Comparison of ENCODE assay signal across 14 cellular contexts in the genomic region with DNA sequence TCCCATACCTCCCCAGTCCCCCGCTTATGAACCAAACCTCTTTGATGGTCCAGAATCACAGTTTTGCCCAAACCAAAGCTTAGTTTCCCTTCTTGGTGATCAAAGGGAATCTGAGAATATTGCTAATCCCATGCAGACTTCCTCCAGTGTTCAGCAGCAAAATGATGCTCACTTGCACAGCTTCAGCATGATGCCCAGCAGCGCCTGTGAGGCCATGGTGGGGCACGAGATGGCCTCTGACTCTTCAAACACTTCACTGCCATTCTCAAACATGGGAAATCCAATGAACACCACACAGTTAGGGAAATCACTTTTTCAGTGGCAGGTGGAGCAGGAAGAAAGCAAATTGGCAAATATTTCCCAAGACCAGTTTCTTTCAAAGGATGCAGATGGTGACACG. TPM values are rescaled to one million over a fixed set of nuclear protein-coding genes. Genes with fewer than 3 reads are reported as not detected.
DNase-seq lines count a peak whose midpoint lies in the region; ATAC-seq and TF ChIP-seq lines count a peak whose summit lies in the region.
"Had no signal": no experiment of that assay in that cellular context is flagged by ENCODE, and none has a peak within 500 bp of the region (broad histone marks: within the 10 kb centered on the region; RNA-seq: fewer than 3 reads in every experiment).

No MANE protein-coding gene starts in this region.

- H3K4me3 Mint-ChIP-seq in activated CD8-positive, alpha-beta memory T cell treated with anti-CD3 and anti-CD28 coated beads, Interleukin-2, amount 10 ng/mL, durations not matched to agents 7 days and 5 days, result peak overlapping the region; percentile 9
- H3K4me3 Mint-ChIP-seq in activated CD8-positive, alpha-beta T cell treated with anti-CD3 and anti-CD28 coated beads for 36 hours, result peak overlapping the region; percentile 87
- H3K4me3 Mint-ChIP-seq in immature natural killer cell, result no peak overlapping the region
- peak overlapping the region; percentile 84 to 90 for H3K4me3 Mint-ChIP-seq in stimulated activated naive CD8-positive, alpha-beta T cell treated with anti-CD3 and anti-CD28 coated beads, Interleukin-15, amount 100 ng/mL, for 72 hours
- no peak overlapping the region for H3K4me3 Mint-ChIP-seq in endodermal cell

- no peaks in the 10 kb centered on the region for H3K27me3 Mint-ChIP-seq in activated CD8-positive, alpha-beta memory T cell treated with anti-CD3 and anti-CD28 coated beads, Interleukin-2, amount 10 ng/mL, durations not matched to agents 7 days and 5 days
- H3K27me3 Mint-ChIP-seq in activated CD8-positive, alpha-beta T cell treated with anti-CD3 and anti-CD28 coated beads for 36 hours, result no peaks in the 10 kb centered on the region
- H3K27me3 Mint-ChIP-seq in immature natural killer cell (ENCODE audit: low read depth in 3 of 3), result peaks cover 6 to 20% (median 7%) of the 10 kb centered on the region in 3 donors
- H3K27me3 Mint-ChIP-seq in stimulated activated naive CD8-positive, alpha-beta T cell treated with anti-CD3 and anti-CD28 coated beads, Interleukin-15, amount 100 ng/mL, for 72 hours, result no peaks in the 10 kb centered on the region
- H3K27me3 Mint-ChIP-seq in endodermal cell (ENCODE audit: insufficient read depth), result no peaks in the 10 kb centered on the region

- peaks cover 54% of the 10 kb centered on the region for H3K4me1 Mint-ChIP-seq in activated CD8-positive, alpha-beta memory T cell treated with anti-CD3 and anti-CD28 coated beads, Interleukin-2, amount 10 ng/mL, durations not matched to agents 7 days and 5 days
- peaks cover 70% of the 10 kb centered on the region for H3K4me1 Mint-ChIP-seq in activated CD8-positive, alpha-beta T cell treated with anti-CD3 and anti-CD28 coated beads for 36 hours (ENCODE audit: low read depth)
- H3K4me1 Mint-ChIP-seq in immature natural killer cell (peaks cover 33 to 38% of the 10 kb centered on the region in 2 donors), endodermal cell (peaks cover 15% of the 10 kb centered on the region)
- peaks cover 75% of the 10 kb centered on the region for H3K4me1 Mint-ChIP-seq in stimulated activated naive CD8-positive, alpha-beta T cell treated with anti-CD3 and anti-CD28 coated beads, Interleukin-15, amount 100 ng/mL, for 72 hours

- H3K27ac ChIP-seq in endodermal cell (ENCODE audit: low read depth, low read length), result no peak overlapping the region

- TF ChIP-seq CTCF in activated CD8-positive, alpha-beta T cell treated with anti-CD3 and anti-CD28 coated beads for 36 hours (IDR thresholded peaks at IDR 0.05), result no peak
- no peak for TF ChIP-seq CTCF in endodermal cell (conservative IDR thresholded peaks at IDR 0.05)

- ATAC-seq in activated CD8-positive, alpha-beta memory T cell treated with anti-CD3 and anti-CD28 coated beads, Interleukin-2, amount 10 ng/mL, durations not matched to agents 7 days and 5 days, result no peak
- no peak for ATAC-seq in activated CD8-positive, alpha-beta T cell treated with anti-CD3 and anti-CD28 coated beads for 36 hours
- ATAC-seq in stimulated activated naive CD8-positive, alpha-beta T cell treated with anti-CD3 and anti-CD28 coated beads, Interleukin-15, amount 100 ng/mL, for 72 hours, result no peak
- ATAC-seq in GM19452 (IDR thresholded peaks at IDR 0.05; ENCODE audit: unreplicated experiment) (no peak), HG02763 (IDR thresholded peaks at IDR 0.05; ENCODE audit: unreplicated experiment) (no peak)
- ATAC-seq: K562 had no signal

- H3K27me3 ChIP-seq in endodermal cell (ENCODE audit: control insufficient read depth, insufficient read depth, low read length, poor library complexity, severe bottlenecking), result no peaks in the 10 kb centered on the region

- no peak for DNase-seq in activated CD8-positive, alpha-beta memory T cell treated with anti-CD3 and anti-CD28 coated beads, Interleukin-2, amount 10 ng/mL, durations not matched to agents 7 days and 5 days
- DNase-seq in activated CD8-positive, alpha-beta memory T cell treated with anti-CD3 and anti-CD28 coated beads, Interleukin-2, amount 50 U/mL, for 48 hours, result no peak
- no peak for DNase-seq in activated CD8-positive, alpha-beta T cell treated with anti-CD3 and anti-CD28 coated beads for 36 hours
- DNase-seq in immature natural killer cell (no peak), endodermal cell (no peak)
- no peak for DNase-seq in stimulated activated naive CD8-positive, alpha-beta T cell treated with anti-CD3 and anti-CD28 coated beads, Interleukin-15, amount 100 ng/mL, for 72 hours
- DNase-seq: activated gamma-delta T cell; effector CD8-positive, alpha-beta T cell; NCI-H2081; stimulated activated CD4-positive, alpha-beta T cell treated with anti-CD3 and anti-CD28 coated beads, Interleukin-12 subunit alpha, Interleukin-12 subunit beta, amount 100 ng/mL, for 4 hours; stimulated activated CD8-positive, alpha-beta memory T cell treated with anti-CD3 and anti-CD28 coated beads, Interleukin-4, amount 100 ng/mL, for 48 hours had no signal

- H3K27ac Mint-ChIP-seq in activated CD8-positive, alpha-beta memory T cell treated with anti-CD3 and anti-CD28 coated beads, Interleukin-2, amount 10 ng/mL, durations not matched to agents 7 days and 5 days, result peak overlapping the region; percentile 31
- peak overlapping the region; percentile 96 for H3K27ac Mint-ChIP-seq in activated CD8-positive, alpha-beta T cell treated with anti-CD3 and anti-CD28 coated beads for 36 hours
- peak overlapping the region in 5 of 6 donors; percentile 40 to 52 (median 44) for H3K27ac Mint-ChIP-seq in immature natural killer cell
- peak overlapping the region; percentile 14 to 37 for H3K27ac Mint-ChIP-seq in stimulated activated naive CD8-positive, alpha-beta T cell treated with anti-CD3 and anti-CD28 coated beads, Interleukin-15, amount 100 ng/mL, for 72 hours
- no peak overlapping the region for H3K27ac Mint-ChIP-seq in endodermal cell

- H3K4me3 ChIP-seq in endodermal cell (ENCODE audit: low read length), result no peak overlapping the region
- H3K4me3 ChIP-seq: K562 had no signal

- peaks cover 71% of the 10 kb centered on the region for H3K36me3 Mint-ChIP-seq in activated CD8-positive, alpha-beta memory T cell treated with anti-CD3 and anti-CD28 coated beads, Interleukin-2, amount 10 ng/mL, durations not matched to agents 7 days and 5 days
- H3K36me3 Mint-ChIP-seq in activated CD8-positive, alpha-beta T cell treated with anti-CD3 and anti-CD28 coated beads for 36 hours (ENCODE audit: low read depth), result peaks cover 83% of the 10 kb centered on the region
- H3K36me3 Mint-ChIP-seq in immature natural killer cell, result peaks cover 38 to 53% (median 49%) of the 10 kb centered on the region in 3 donors
- peaks cover 45% of the 10 kb centered on the region for H3K36me3 Mint-ChIP-seq in endodermal cell (ENCODE audit: low read depth)

- CTCF ChIA-PET in activated CD8-positive, alpha-beta memory T cell treated with anti-CD3 and anti-CD28 coated beads, Interleukin-2, amount 10 ng/mL, durations not matched to agents 7 days and 5 days (lab: Charles Lee), result no interaction called here
- CTCF ChIA-PET in activated CD8-positive, alpha-beta T cell treated with anti-CD3 and anti-CD28 coated beads for 36 hours (lab: Charles Lee), result interaction anchor here (1.2 to 2.9 kb wide), 2 partner anchors 372 to 375 kb away, joined by 3 to 19 read pairs; no protein-coding TSS in a partner anchor

- no peak overlapping the region for H3K9ac ChIP-seq in endodermal cell (ENCODE audit: extremely low read depth, low read length, poor library complexity, severe bottlenecking)

- H3K36me3 ChIP-seq in endodermal cell (ENCODE audit: control insufficient read depth, insufficient read depth, low read length), result peaks cover 52% of the 10 kb centered on the region

- no peaks in the 10 kb centered on the region for H3K9me3 ChIP-seq in endodermal cell (ENCODE audit: control insufficient read depth, low read length)

- no peaks in the 10 kb centered on the region for H3K9me3 Mint-ChIP-seq in activated CD8-positive, alpha-beta memory T cell treated with anti-CD3 and anti-CD28 coated beads, Interleukin-2, amount 10 ng/mL, durations not matched to agents 7 days and 5 days (ENCODE audit: low read depth)
- no peaks in the 10 kb centered on the region for H3K9me3 Mint-ChIP-seq in activated CD8-positive, alpha-beta T cell treated with anti-CD3 and anti-CD28 coated beads for 36 hours
- no peaks in the 10 kb centered on the region for H3K9me3 Mint-ChIP-seq in immature natural killer cell
- no peaks in the 10 kb centered on the region for H3K9me3 Mint-ChIP-seq in stimulated activated naive CD8-positive, alpha-beta T cell treated with anti-CD3 and anti-CD28 coated beads, Interleukin-15, amount 100 ng/mL, for 72 hours
- no peaks in the 10 kb centered on the region for H3K9me3 Mint-ChIP-seq in endodermal cell

- no peaks in the 10 kb centered on the region for H3K4me1 ChIP-seq in endodermal cell (ENCODE audit: control insufficient read depth, insufficient read depth, low read length)

- POLR2A ChIA-PET in activated CD8-positive, alpha-beta T cell treated with anti-CD3 and anti-CD28 coated beads for 36 hours (lab: Charles Lee), result interaction anchor here (0.6 to 10.2 kb wide), 8 partner anchors 8 to 207 kb away, joined by 3 to 151 read pairs (median 5); no protein-coding TSS in a partner anchor

- 89 to 100% methylated on average over 2 to 4 of the region's 4 CpGs for WGBS in endodermal cell (ENCODE audit: insufficient coverage in 1 of 2, insufficient read length in 1 of 2), 2 experiments

- intact Hi-C loops in activated CD8-positive, alpha-beta T cell treated with anti-CD3 and anti-CD28 coated beads for 36 hours (cut with micrococcal nuclease), result loop anchor here (5.0 to 10.0 kb wide), 4 partner anchors 36 to 371 kb away; a partner anchor contains a TSS

RNA-seq across cellular contexts. Expression of a gene that starts 4.2 kb away (rescaled TPM):
- 10 to 100 TPM; 51.3 to 65.1 TPM for total RNA-seq in activated CD8-positive, alpha-beta memory T cell treated with anti-CD3 and anti-CD28 coated beads, Interleukin-2, amount 10 ng/mL, durations not matched to agents 7 days and 5 days
- total RNA-seq in activated CD8-positive, alpha-beta T cell treated with anti-CD3 and anti-CD28 coated beads for 36 hours, result 10 to 100 TPM; 62.1 to 70.6 TPM
- 10 to 100 TPM; 10.5 to 12.1 (median 10.6) TPM for polyA plus RNA-seq in immature natural killer cell
- total RNA-seq in endodermal cell, result 1 to 10 TPM; 5.9 to 6.6 TPM
- 4.8 TPM for polyA plus RNA-seq in endodermal cell (2013, experiment 1 of 2)
- 4.6 TPM for polyA plus RNA-seq in endodermal cell (2013, experiment 2 of 2)

Comparison
In these comparisons a context has a peak if more than half of its experiments do, and no peak if none do; other contexts are left out.
1. H3K4me3 Mint-ChIP-seq: peak in activated CD8-positive, alpha-beta memory T cell treated with anti-CD3 and anti-CD28 coated beads, Interleukin-2, amount 10 ng/mL, durations not matched to agents 7 days and 5 days (single experiment), activated CD8-positive, alpha-beta T cell treated with anti-CD3 and anti-CD28 coated beads for 36 hours (single experiment) and stimulated activated naive CD8-positive, alpha-beta T cell treated with anti-CD3 and anti-CD28 coated beads, Interleukin-15, amount 100 ng/mL, for 72 hours (2 of 2); none in immature natural killer cell (0 of 5) and endodermal cell (single experiment).
2. RNA of a gene that starts 4.2 kb away (total RNA-seq): 62.1 to 70.6 TPM in activated CD8-positive, alpha-beta T cell treated with anti-CD3 and anti-CD28 coated beads for 36 hours and 51.3 to 65.1 TPM in activated CD8-positive, alpha-beta memory T cell treated with anti-CD3 and anti-CD28 coated beads, Interleukin-2, amount 10 ng/mL, durations not matched to agents 7 days and 5 days; 5.9 to 6.6 TPM in endodermal cell; every median in the first group is over 4 times any median in the second.